Comparison of ENCODE assay signal across 23 cellular contexts in genomic region chr1:92843046-92843423, GRCh38. TPM values are rescaled to one million over a fixed set of nuclear protein-coding genes. Genes with fewer than 3 reads are reported as not detected.
DNase-seq lines count a peak whose midpoint lies in the region; ATAC-seq and TF ChIP-seq lines count a peak whose summit lies in the region.
"Had no signal": no experiment of that assay in that cellular context is flagged by ENCODE, and none has a peak within 500 bp of the region (broad histone marks: within the 10 kb centered on the region; RNA-seq: fewer than 3 reads in every experiment).

No MANE protein-coding gene starts in this region.

- no peak for ATAC-seq in activated CD8-positive, alpha-beta memory T cell treated with anti-CD3 and anti-CD28 coated beads, Interleukin-2, amount 10 ng/mL, durations not matched to agents 7 days and 5 days
- ATAC-seq in CD8-positive, alpha-beta T cell = no peak
- no peak for ATAC-seq in left lobe of liver
- ATAC-seq: body of pancreas had no signal

- CTCF ChIA-PET in activated CD8-positive, alpha-beta memory T cell treated with anti-CD3 and anti-CD28 coated beads, Interleukin-2, amount 10 ng/mL, durations not matched to agents 7 days and 5 days (lab: Charles Lee) = interaction anchor here (1.1 to 2.8 kb wide), 7 partner anchors 11 to 151 kb away, joined by 3 to 17 read pairs (median 5); partner anchors contain the start of gene RPL5
- CTCF ChIA-PET in CD8-positive, alpha-beta T cell (lab: Charles Lee) = interaction anchor here (1.0 to 2.6 kb wide), 2 partner anchors 11 to 220 kb away, joined by 3 to 15 read pairs; partner anchors contain the start of gene RPL5
- CTCF ChIA-PET in activated CD4-positive, alpha-beta memory T cell treated with anti-CD3 and anti-CD28 coated beads, Interleukin-2, amount 10 ng/mL, durations not matched to agents 7 days and 5 days (lab: Charles Lee) = no interaction called here

- no peaks in the 10 kb centered on the region for H3K9me3 ChIP-seq in CD8-positive, alpha-beta T cell (ENCODE audit: low read length)
- H3K9me3 ChIP-seq: body of pancreas, esophagus squamous epithelium, prostate gland, uterus had no signal

- no peak overlapping the region for H3K4me3 Mint-ChIP-seq in activated CD8-positive, alpha-beta memory T cell treated with anti-CD3 and anti-CD28 coated beads, Interleukin-2, amount 10 ng/mL, durations not matched to agents 7 days and 5 days
- H3K4me3 Mint-ChIP-seq in CD8-positive, alpha-beta T cell = no peak overlapping the region
- no peak overlapping the region for H3K4me3 Mint-ChIP-seq in activated CD4-positive, alpha-beta memory T cell treated with anti-CD3 and anti-CD28 coated beads, Interleukin-2, amount 10 ng/mL, durations not matched to agents 7 days and 5 days
- H3K4me3 Mint-ChIP-seq: activated CD4-positive, alpha-beta T cell treated with anti-CD3 and anti-CD28 coated beads, Interleukin-2, amount 10 ng/mL, durations not matched to agents 7 days and 5 days; HFFc6 had no signal

- peaks cover 51% of the 10 kb centered on the region for H3K36me3 Mint-ChIP-seq in activated CD8-positive, alpha-beta memory T cell treated with anti-CD3 and anti-CD28 coated beads, Interleukin-2, amount 10 ng/mL, durations not matched to agents 7 days and 5 days
- peaks cover 69% of the 10 kb centered on the region for H3K36me3 Mint-ChIP-seq in CD8-positive, alpha-beta T cell
- H3K36me3 Mint-ChIP-seq in activated CD4-positive, alpha-beta memory T cell treated with anti-CD3 and anti-CD28 coated beads, Interleukin-2, amount 10 ng/mL, durations not matched to agents 7 days and 5 days (ENCODE audit: low read depth) = peaks cover 65% of the 10 kb centered on the region

- H3K36me3 ChIP-seq in CD8-positive, alpha-beta T cell (ENCODE audit: insufficient read depth, low read length) = peaks cover 51% of the 10 kb centered on the region
- H3K36me3 ChIP-seq: uterus had no signal

- H3K27me3 Mint-ChIP-seq in activated CD8-positive, alpha-beta memory T cell treated with anti-CD3 and anti-CD28 coated beads, Interleukin-2, amount 10 ng/mL, durations not matched to agents 7 days and 5 days = no peaks in the 10 kb centered on the region
- H3K27me3 Mint-ChIP-seq in CD8-positive, alpha-beta T cell (ENCODE audit: low read depth) = no peaks in the 10 kb centered on the region
- no peaks in the 10 kb centered on the region for H3K27me3 Mint-ChIP-seq in activated CD4-positive, alpha-beta memory T cell treated with anti-CD3 and anti-CD28 coated beads, Interleukin-2, amount 10 ng/mL, durations not matched to agents 7 days and 5 days
- H3K27me3 Mint-ChIP-seq: activated CD4-positive, alpha-beta T cell treated with anti-CD3 and anti-CD28 coated beads, Interleukin-2, amount 10 ng/mL, durations not matched to agents 7 days and 5 days had no signal

- peak; percentile 13 for DNase-seq in activated CD8-positive, alpha-beta memory T cell treated with anti-CD3 and anti-CD28 coated beads for 24 hours
- DNase-seq in activated CD8-positive, alpha-beta memory T cell treated with anti-CD3 and anti-CD28 coated beads, Interleukin-2, amount 10 ng/mL, durations not matched to agents 7 days and 5 days = no peak
- DNase-seq in CD8-positive, alpha-beta T cell = no peak
- no peak for DNase-seq in activated CD4-positive, alpha-beta memory T cell treated with anti-CD3 and anti-CD28 coated beads, Interleukin-2, amount 10 ng/mL, durations not matched to agents 7 days and 5 days
- DNase-seq in epithelial cell of prostate (ENCODE audit: low read depth, low spot score) (no peak), left lobe of liver (ENCODE audit: low spot score) (no peak), GOT3 (lab: John Stamatoyannopoulos, UW) (no peak)
- DNase-seq in activated CD4-positive, CD25-positive, alpha-beta regulatory T cell treated with anti-CD3 and anti-CD28 coated beads, Interleukin-2, amount 50 U/mL, for 72 hours = no peak
- DNase-seq: activated CD4-positive, alpha-beta T cell treated with anti-CD3 and anti-CD28 coated beads, Interleukin-2, amount 10 ng/mL, durations not matched to agents 7 days and 5 days; body of pancreas; effector CD8-positive, alpha-beta T cell; esophagus squamous epithelium; GDM1; HFFc6; islet precursor cell; NCI-H1105; NCI-H2029; NCI-H226; NCI-H774; SHP77; uterus had no signal

- peaks cover 18% of the 10 kb centered on the region for H3K4me1 ChIP-seq in CD8-positive, alpha-beta T cell (ENCODE audit: insufficient read depth, low read length)
- H3K4me1 ChIP-seq: prostate gland had no signal

- no peaks in the 10 kb centered on the region for H3K27me3 ChIP-seq in CD8-positive, alpha-beta T cell (ENCODE audit: insufficient read depth, low read length)
- H3K27me3 ChIP-seq: body of pancreas, esophagus squamous epithelium, uterus had no signal

- TF ChIP-seq CTCF in CD8-positive, alpha-beta T cell (IDR thresholded peaks at IDR 0.05) = no peak

- peaks cover 27% of the 10 kb centered on the region for H3K4me1 Mint-ChIP-seq in activated CD8-positive, alpha-beta memory T cell treated with anti-CD3 and anti-CD28 coated beads, Interleukin-2, amount 10 ng/mL, durations not matched to agents 7 days and 5 days
- peaks cover 31% of the 10 kb centered on the region for H3K4me1 Mint-ChIP-seq in CD8-positive, alpha-beta T cell (ENCODE audit: low read depth)
- peaks cover 25% of the 10 kb centered on the region for H3K4me1 Mint-ChIP-seq in activated CD4-positive, alpha-beta memory T cell treated with anti-CD3 and anti-CD28 coated beads, Interleukin-2, amount 10 ng/mL, durations not matched to agents 7 days and 5 days

- POLR2A ChIA-PET in CD8-positive, alpha-beta T cell (lab: Charles Lee) = interaction anchor here (0.5 to 2.2 kb wide), 2 partner anchors 10 to 11 kb away, joined by 3 to 12 read pairs; partner anchors contain the start of gene RPL5
- POLR2A ChIA-PET in activated CD4-positive, alpha-beta memory T cell treated with anti-CD3 and anti-CD28 coated beads, Interleukin-2, amount 10 ng/mL, durations not matched to agents 7 days and 5 days (lab: Charles Lee) = interaction anchor here (1.0 to 4.7 kb wide), 3 partner anchors 10 to 119 kb away, joined by 3 to 36 read pairs (median 3); partner anchors contain the start of gene RPL5

- H3K27ac ChIP-seq in CD8-positive, alpha-beta T cell (ENCODE audit: low read depth, low read length) = no peak overlapping the region
- peak overlapping the region; percentile 10 for H3K27ac ChIP-seq in epithelial cell of prostate
- H3K27ac ChIP-seq: body of pancreas, C4-2B, esophagus squamous epithelium, prostate gland, uterus had no signal

- intact Hi-C loops in CD8-positive, alpha-beta T cell (cut with DNase I, micrococcal nuclease) = loop anchor here in 1 of 2 experiments (5.0 kb wide), 1 partner anchor 239 kb away; no protein-coding TSS in a partner anchor

- H3K9me3 Mint-ChIP-seq in activated CD8-positive, alpha-beta memory T cell treated with anti-CD3 and anti-CD28 coated beads, Interleukin-2, amount 10 ng/mL, durations not matched to agents 7 days and 5 days (ENCODE audit: low read depth) = no peaks in the 10 kb centered on the region
- H3K9me3 Mint-ChIP-seq in CD8-positive, alpha-beta T cell = no peaks in the 10 kb centered on the region
- no peaks in the 10 kb centered on the region for H3K9me3 Mint-ChIP-seq in activated CD4-positive, alpha-beta memory T cell treated with anti-CD3 and anti-CD28 coated beads, Interleukin-2, amount 10 ng/mL, durations not matched to agents 7 days and 5 days
- H3K9me3 Mint-ChIP-seq: activated CD4-positive, alpha-beta T cell treated with anti-CD3 and anti-CD28 coated beads, Interleukin-2, amount 10 ng/mL, durations not matched to agents 7 days and 5 days; HFFc6 had no signal

- no peak overlapping the region for H3K27ac Mint-ChIP-seq in activated CD8-positive, alpha-beta memory T cell treated with anti-CD3 and anti-CD28 coated beads, Interleukin-2, amount 10 ng/mL, durations not matched to agents 7 days and 5 days
- H3K27ac Mint-ChIP-seq in CD8-positive, alpha-beta T cell = peak overlapping the region; percentile 37
- H3K27ac Mint-ChIP-seq in activated CD4-positive, alpha-beta memory T cell treated with anti-CD3 and anti-CD28 coated beads, Interleukin-2, amount 10 ng/mL, durations not matched to agents 7 days and 5 days = peak overlapping the region; percentile 27
- H3K27ac Mint-ChIP-seq: activated CD4-positive, alpha-beta T cell treated with anti-CD3 and anti-CD28 coated beads, Interleukin-2, amount 10 ng/mL, durations not matched to agents 7 days and 5 days had no signal

- H3K4me3 ChIP-seq in CD8-positive, alpha-beta T cell (ENCODE audit: low read depth, low read length) = no peak overlapping the region
- H3K4me3 ChIP-seq: body of pancreas, esophagus squamous epithelium, prostate gland, uterus had no signal

RNA-seq across cellular contexts. Expression of gene RPL5, which starts 11.2 kb away (rescaled TPM):
- 100 to 1,000 TPM; 581 to 800 TPM for total RNA-seq in activated CD8-positive, alpha-beta memory T cell treated with anti-CD3 and anti-CD28 coated beads, Interleukin-2, amount 10 ng/mL, durations not matched to agents 7 days and 5 days
- total RNA-seq in CD8-positive, alpha-beta T cell = 1,000 to 10,000 TPM; 1,826 to 1,914 TPM
- total RNA-seq in activated CD4-positive, alpha-beta memory T cell treated with anti-CD3 and anti-CD28 coated beads, Interleukin-2, amount 10 ng/mL, durations not matched to agents 7 days and 5 days = 100 to 1,000 TPM; 660 to 678 TPM
- 252 TPM for total RNA-seq in left lobe of liver

RNA-seq across cellular contexts. Expression of gene EVI5, which starts 58.1 kb away (rescaled TPM):
- total RNA-seq in activated CD8-positive, alpha-beta memory T cell treated with anti-CD3 and anti-CD28 coated beads, Interleukin-2, amount 10 ng/mL, durations not matched to agents 7 days and 5 days = 10 to 100 TPM in 1 of 2 experiments, 1 to 10 TPM in 1; 2.6 to 14.0 TPM
- total RNA-seq in CD8-positive, alpha-beta T cell = 1 to 10 TPM in 1 of 2 experiments, under 1 TPM in 1; 0.25 to 1.2 TPM
- total RNA-seq in activated CD4-positive, alpha-beta memory T cell treated with anti-CD3 and anti-CD28 coated beads, Interleukin-2, amount 10 ng/mL, durations not matched to agents 7 days and 5 days = 1 to 10 TPM; 2.9 TPM
- total RNA-seq in left lobe of liver = 29.2 TPM
